Comparison of ENCODE assay signal across 10 cellular contexts in genomic region chr2:183253441-183254130, GRCh38.
"Had no signal": no experiment of that assay in that cellular context is flagged by ENCODE, and none has a peak within 500 bp of the region (broad histone marks: within the 10 kb centered on the region; RNA-seq: fewer than 3 reads in every experiment).

No MANE protein-coding gene starts in this region.

- DNase-seq: activated CD4-positive, alpha-beta T cell treated with anti-CD3 and anti-CD28 coated beads, Interleukin-2, amount 10 ng/mL, durations not matched to agents 7 days and 5 days; activated CD8-positive, alpha-beta memory T cell treated with anti-CD3 and anti-CD28 coated beads, Interleukin-2, amount 50 U/mL, for 48 hours; activated gamma-delta T cell treated with Interleukin-2 at 50 U/mL for 16 hours; amniotic stem cell; caudate nucleus; ovary; right lobe of liver; upper lobe of right lung had no signal

- H3K9me3 ChIP-seq: ovary, right lobe of liver, upper lobe of right lung had no signal

- H3K27me3 Mint-ChIP-seq: activated CD4-positive, alpha-beta T cell treated with anti-CD3 and anti-CD28 coated beads, Interleukin-2, amount 10 ng/mL, durations not matched to agents 7 days and 5 days; stimulated activated naive CD8-positive, alpha-beta T cell treated with anti-CD3 and anti-CD28 coated beads, Interleukin-15, Interleukin-2, amounts not matched to agents 100 ng/mL and 50 ng/mL, for 24 hours had no signal

- ATAC-seq: right lobe of liver, upper lobe of right lung had no signal

- H3K4me3 Mint-ChIP-seq: activated CD4-positive, alpha-beta T cell treated with anti-CD3 and anti-CD28 coated beads, Interleukin-2, amount 10 ng/mL, durations not matched to agents 7 days and 5 days; activated naive CD8-positive, alpha-beta T cell; stimulated activated naive CD8-positive, alpha-beta T cell treated with anti-CD3 and anti-CD28 coated beads, Interleukin-15, Interleukin-2, amounts not matched to agents 100 ng/mL and 50 ng/mL, for 24 hours had no signal

- H3K4me3 ChIP-seq: ovary, right lobe of liver, upper lobe of right lung had no signal

- H3K36me3 ChIP-seq: ovary, right lobe of liver, upper lobe of right lung had no signal

- H3K27ac Mint-ChIP-seq: activated CD4-positive, alpha-beta T cell treated with anti-CD3 and anti-CD28 coated beads, Interleukin-2, amount 10 ng/mL, durations not matched to agents 7 days and 5 days; activated naive CD8-positive, alpha-beta T cell; stimulated activated naive CD8-positive, alpha-beta T cell treated with anti-CD3 and anti-CD28 coated beads, Interleukin-15, Interleukin-2, amounts not matched to agents 100 ng/mL and 50 ng/mL, for 24 hours had no signal

- H3K9me3 Mint-ChIP-seq: activated CD4-positive, alpha-beta T cell treated with anti-CD3 and anti-CD28 coated beads, Interleukin-2, amount 10 ng/mL, durations not matched to agents 7 days and 5 days; stimulated activated naive CD8-positive, alpha-beta T cell treated with anti-CD3 and anti-CD28 coated beads, Interleukin-15, Interleukin-2, amounts not matched to agents 100 ng/mL and 50 ng/mL, for 24 hours had no signal

- H3K27ac ChIP-seq: ovary, right lobe of liver, upper lobe of right lung had no signal

- H3K4me1 ChIP-seq: right lobe of liver, upper lobe of right lung had no signal

- H3K27me3 ChIP-seq: ovary, right lobe of liver, upper lobe of right lung had no signal

- H3K36me3 Mint-ChIP-seq: activated naive CD8-positive, alpha-beta T cell had no signal

- H3K4me1 Mint-ChIP-seq: activated CD4-positive, alpha-beta T cell treated with anti-CD3 and anti-CD28 coated beads, Interleukin-2, amount 10 ng/mL, durations not matched to agents 7 days and 5 days had no signal
